9 cellular contexts compared by ENCODE assay signal in the genomic region with DNA sequence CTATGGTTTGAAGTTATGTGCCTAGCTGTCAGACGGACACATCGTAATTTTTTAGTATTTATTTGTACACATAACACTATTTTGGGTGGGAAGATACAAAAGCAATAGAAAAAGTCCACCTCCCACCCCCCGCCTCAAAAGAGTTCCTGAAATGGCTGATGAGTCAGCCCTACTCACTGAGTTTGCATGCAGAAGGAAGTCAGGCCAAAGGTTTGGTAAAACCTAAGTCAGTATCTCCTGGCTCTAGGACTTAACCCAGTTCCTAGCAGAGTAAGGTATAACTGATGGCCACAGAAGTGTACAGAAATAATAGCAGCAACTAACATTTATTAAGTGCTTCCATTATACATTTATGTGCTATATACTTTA. TPM values are rescaled to one million over a fixed set of nuclear protein-coding genes. Genes with fewer than 3 reads are reported as not detected.
DNase-seq lines count a peak whose midpoint lies in the region; ATAC-seq and TF ChIP-seq lines count a peak whose summit lies in the region.
"Had no signal": no experiment of that assay in that cellular context is flagged by ENCODE, and none has a peak within 500 bp of the region (broad histone marks: within the 10 kb centered on the region; RNA-seq: fewer than 3 reads in every experiment).

No MANE protein-coding gene starts in this region.

- no peak overlapping the region for H3K4me3 ChIP-seq in adipocyte (ENCODE audit: low read length)
- H3K4me3 ChIP-seq: GM12878 had no signal

- no peaks in the 10 kb centered on the region for H3K36me3 ChIP-seq in adipocyte (ENCODE audit: control insufficient read depth, insufficient read depth, low read length, severe bottlenecking)

- H3K9me3 ChIP-seq in adipocyte (ENCODE audit: control insufficient read depth, low read length): no peaks in the 10 kb centered on the region

- peaks cover 6% of the 10 kb centered on the region for H3K27me3 Mint-ChIP-seq in neural crest cell (ENCODE audit: low read depth)

- H3K36me3 Mint-ChIP-seq in neural crest cell (ENCODE audit: low read depth): no peaks in the 10 kb centered on the region

- no peak overlapping the region for H3K27ac Mint-ChIP-seq in neural crest cell (ENCODE audit: unreplicated experiment)

- no peak overlapping the region for H3K9ac ChIP-seq in adipocyte (ENCODE audit: low read length)

- ATAC-seq in GM18868 (IDR thresholded peaks at IDR 0.05; ENCODE audit: unreplicated experiment) (no peak), GM19023 (IDR thresholded peaks at IDR 0.05; ENCODE audit: unreplicated experiment) (no peak)
- ATAC-seq: GM12878 had no signal

- H3K9me3 Mint-ChIP-seq in neural crest cell: no peaks in the 10 kb centered on the region

- DNase-seq in activated CD4-positive, alpha-beta T cell treated with anti-CD3 and anti-CD28 coated beads for 48 hours: peak; percentile 27
- no peak for DNase-seq in activated CD4-positive, alpha-beta T cell treated with anti-CD3 and anti-CD28 coated beads, Interleukin-2, amount 50 U/mL, for 4 hours
- peak; percentile 19 for DNase-seq in LHCN-M2 (ENCODE audit: low read depth)
- peak; percentile 17 for DNase-seq in adipocyte (ENCODE audit: low read depth)
- DNase-seq in neural crest cell (ENCODE audit: low read depth, low spot score): no peak
- no peak for DNase-seq in RPMI8226

- H3K4me1 ChIP-seq in adipocyte (ENCODE audit: control insufficient read depth, insufficient read depth, low read length): peaks cover 36% of the 10 kb centered on the region

- TF ChIP-seq CTCF in neural crest cell (conservative IDR thresholded peaks at IDR 0.05): no peak

- peaks cover 21% of the 10 kb centered on the region for H3K4me1 Mint-ChIP-seq in neural crest cell

- no peaks in the 10 kb centered on the region for H3K27me3 ChIP-seq in adipocyte (replicated peaks; ENCODE audit: control insufficient read depth, insufficient read depth, low read length)

- peak overlapping the region; percentile 8 for H3K4me3 Mint-ChIP-seq in neural crest cell

RNA-seq across cellular contexts. Expression of a gene that starts 2.9 kb away (rescaled TPM):
- total RNA-seq in LHCN-M2 (2014; rRNA removed) (22.2 and 25.6 TPM in 2 replicates), neural crest cell (14.9 and 17.4 TPM in 2 replicates)
- 5.3 TPM for polyA plus RNA-seq in LHCN-M2 (2012)

Comparison
In these comparisons a context has a peak if more than half of its experiments do, and no peak if none do; other contexts are left out.
1. DNase-seq: peak in activated CD4-positive, alpha-beta T cell treated with anti-CD3 and anti-CD28 coated beads for 48 hours (single experiment), LHCN-M2 (single experiment) and adipocyte (single experiment); none in activated CD4-positive, alpha-beta T cell treated with anti-CD3 and anti-CD28 coated beads, Interleukin-2, amount 50 U/mL, for 4 hours (0 of 2), neural crest cell (single experiment) and RPMI8226 (single experiment).